Comparison of ENCODE assay signal across 2 cellular contexts in the genomic region with DNA sequence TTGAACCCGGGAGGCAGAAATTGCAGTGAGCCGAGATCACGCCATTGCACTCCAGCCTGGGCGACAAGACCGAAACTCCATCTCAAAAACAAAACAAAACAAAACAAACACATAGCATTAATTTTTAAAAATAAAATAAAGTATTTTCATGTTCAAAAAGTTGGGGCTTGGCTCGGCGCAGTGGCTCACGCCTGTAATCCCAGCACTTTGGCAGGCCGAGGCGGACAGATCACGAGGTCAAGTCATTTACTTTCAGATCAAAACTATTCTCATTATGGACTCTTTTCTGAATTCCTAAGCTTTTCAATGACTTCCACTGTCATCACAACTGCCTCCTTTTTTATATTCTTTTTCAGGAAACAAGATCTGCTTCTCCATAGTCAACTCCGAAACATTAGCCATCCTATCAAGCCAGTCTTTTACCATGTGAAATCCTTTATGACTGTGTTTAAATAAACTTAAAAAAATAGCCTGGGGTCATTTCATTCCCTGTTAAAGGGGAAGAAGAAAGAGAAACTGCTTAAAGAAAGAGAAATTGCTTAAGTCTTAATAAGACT.
TF ChIP-seq lines count a peak whose summit lies in the region.

No MANE protein-coding gene starts in this region.

TF ChIP-seq in GM23338, 12 proteins besides CTCF, POLR2A, EP300 and RAD21 (continued from another document):
- TF ChIP-seq CREB1 (CRISPR knock-in tag; IDR thresholded peaks at IDR 0.05; ENCODE audit: low read depth) (no peak), EZH2phosphoT487 (IDR thresholded peaks at IDR 0.05; ENCODE audit: unreplicated experiment) (no peak), NANOG (IDR thresholded peaks at IDR 0.05; ENCODE audit: borderline replicate concordance) (no peak)

TF ChIP-seq in GM12878, 131 proteins besides CTCF, POLR2A, EP300 and RAD21 (continued from another document):
- TF ChIP-seq, protein P1, sequence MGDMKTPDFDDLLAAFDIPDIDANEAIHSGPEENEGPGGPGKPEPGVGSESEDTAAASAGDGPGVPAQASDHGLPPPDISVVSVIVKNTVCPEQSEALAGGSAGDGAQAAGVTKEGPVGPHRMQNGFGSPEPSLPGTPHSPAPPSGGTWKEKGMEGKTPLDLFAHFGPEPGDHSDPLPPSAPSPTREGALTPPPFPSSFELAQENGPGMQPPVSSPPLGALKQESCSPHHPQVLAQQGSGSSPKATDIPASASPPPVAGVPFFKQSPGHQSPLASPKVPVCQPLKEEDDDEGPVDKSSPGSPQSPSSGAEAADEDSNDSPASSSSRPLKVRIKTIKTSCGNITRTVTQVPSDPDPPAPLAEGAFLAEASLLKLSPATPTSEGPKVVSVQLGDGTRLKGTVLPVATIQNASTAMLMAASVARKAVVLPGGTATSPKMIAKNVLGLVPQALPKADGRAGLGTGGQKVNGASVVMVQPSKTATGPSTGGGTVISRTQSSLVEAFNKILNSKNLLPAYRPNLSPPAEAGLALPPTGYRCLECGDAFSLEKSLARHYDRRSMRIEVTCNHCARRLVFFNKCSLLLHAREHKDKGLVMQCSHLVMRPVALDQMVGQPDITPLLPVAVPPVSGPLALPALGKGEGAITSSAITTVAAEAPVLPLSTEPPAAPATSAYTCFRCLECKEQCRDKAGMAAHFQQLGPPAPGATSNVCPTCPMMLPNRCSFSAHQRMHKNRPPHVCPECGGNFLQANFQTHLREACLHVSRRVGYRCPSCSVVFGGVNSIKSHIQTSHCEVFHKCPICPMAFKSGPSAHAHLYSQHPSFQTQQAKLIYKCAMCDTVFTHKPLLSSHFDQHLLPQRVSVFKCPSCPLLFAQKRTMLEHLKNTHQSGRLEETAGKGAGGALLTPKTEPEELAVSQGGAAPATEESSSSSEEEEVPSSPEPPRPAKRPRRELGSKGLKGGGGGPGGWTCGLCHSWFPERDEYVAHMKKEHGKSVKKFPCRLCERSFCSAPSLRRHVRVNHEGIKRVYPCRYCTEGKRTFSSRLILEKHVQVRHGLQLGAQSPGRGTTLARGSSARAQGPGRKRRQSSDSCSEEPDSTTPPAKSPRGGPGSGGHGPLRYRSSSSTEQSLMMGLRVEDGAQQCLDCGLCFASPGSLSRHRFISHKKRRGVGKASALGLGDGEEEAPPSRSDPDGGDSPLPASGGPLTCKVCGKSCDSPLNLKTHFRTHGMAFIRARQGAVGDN (IDR thresholded peaks at IDR 0.05), result no peak
- TF ChIP-seq RUNX3 (IDR thresholded peaks at IDR 0.05; ENCODE audit: low read length), result no peak
TF ChIP-seq in GM12878: peak in this region for 0.
